8 cellular contexts compared by ENCODE assay signal in genomic region chrX:119605739-119606507, GRCh38. TPM values are rescaled to one million over a fixed set of nuclear protein-coding genes. Genes with fewer than 3 reads are reported as not detected.
A peak's percentile ranks its signal among the peaks of the same experiment; 100 is the strongest.
DNase-seq lines count a peak whose midpoint lies in the region; TF ChIP-seq lines count a peak whose summit lies in the region.

Gene NKRF (minus strand): TSS chrX:119606424.

- H3K27me3 ChIP-seq in GM23248 (replicated peaks; ENCODE audit: insufficient read depth) (no peaks in the 10 kb centered on the region), SJCRH30 (peaks cover 6% of the 10 kb centered on the region; the same call in 1 of the 2 replicates), ovary (no peaks in the 10 kb centered on the region), tibial nerve (no peaks in the 10 kb centered on the region)

- intact Hi-C loops in ovary (cut with DNase I) = no loop called here

- H3K9me2 ChIP-seq in GM23248 (ENCODE audit: insufficient read depth) = no peaks in the 10 kb centered on the region

- H3K36me3 Mint-ChIP-seq in glutamatergic neuron (ENCODE audit: unreplicated experiment) = no peaks in the 10 kb centered on the region

- H3K4me3 ChIP-seq in GM23248 = peak within 1 kb of the TSS; percentile 74
- H3K4me3 ChIP-seq in SJCRH30 = peak within 1 kb of the TSS; percentile 77
- peak within 1 kb of the TSS; percentile 43 for H3K4me3 ChIP-seq in ovary
- H3K4me3 ChIP-seq in tibial nerve = peak within 1 kb of the TSS; percentile 46 to 79 (median 68)

- no peaks in the 10 kb centered on the region for H3K4me1 Mint-ChIP-seq in glutamatergic neuron (ENCODE audit: low read depth, unreplicated experiment)

- DNase-seq in ELR (ENCODE audit: low read depth) = peak; percentile 31
- peak; percentile 92 for DNase-seq in GM23248
- peak; percentile 81 to 88 for DNase-seq in Kasumi-1 (lab: John Stamatoyannopoulos, UW)
- peak; percentile 97 to 99 for DNase-seq in SJCRH30
- DNase-seq in activated naive CD4-positive, alpha-beta T cell treated with anti-CD3 and anti-CD28 coated beads, Interleukin-2, amount 50 U/mL, for 16 hours = peak; percentile 88
- peak; percentile 88 for DNase-seq in glutamatergic neuron
- peak; percentile 91 to 95 (median 95) for DNase-seq in ovary
- DNase-seq in tibial nerve (ENCODE audit: low spot score in 2 of 2) = peak; percentile 86 to 89

- peak within 1 kb of the TSS; percentile 88 for H3K9ac ChIP-seq in GM23248

- peaks cover 10% of the 10 kb centered on the region; the same call in 1 of the 2 replicates for H3F3A ChIP-seq in GM23248 (ENCODE audit: insufficient read depth)

- peak within 1 kb of the TSS; percentile 98 for H2AFZ ChIP-seq in GM23248

- H3K4me1 ChIP-seq in GM23248 (ENCODE audit: insufficient read depth) (0 out of 2 replicates have a peak, but pooled peaks cover 6% of the 10 kb centered on the region), SJCRH30 (peaks cover 16% of the 10 kb centered on the region), ovary (ENCODE audit: insufficient read depth) (no peaks in the 10 kb centered on the region), tibial nerve (no peaks in the 10 kb centered on the region)

- TF ChIP-seq EP300 in ovary (IDR thresholded peaks at IDR 0.05) = no peak
- peak in 1 of 2 donors; percentile 95 for TF ChIP-seq EP300 in tibial nerve (IDR thresholded peaks at IDR 0.05)

- no peaks in the 10 kb centered on the region for H4K20me1 ChIP-seq in GM23248 (ENCODE audit: insufficient read depth)

- peaks cover 3% of the 10 kb centered on the region for H3K27me3 Mint-ChIP-seq in glutamatergic neuron (ENCODE audit: unreplicated experiment)

- peak within 1 kb of the TSS; percentile 86 for H3K27ac Mint-ChIP-seq in glutamatergic neuron (ENCODE audit: unreplicated experiment)

- in situ Hi-C loops in GM23248 (cut with MboI) = loop anchor here (10.0 kb wide), 1 partner anchor 129 kb away; no protein-coding TSS in a partner anchor

- H3K36me3 ChIP-seq in GM23248 (ENCODE audit: low read depth) (no peaks in the 10 kb centered on the region), SJCRH30 (peaks cover 16% of the 10 kb centered on the region), ovary (no peaks in the 10 kb centered on the region), tibial nerve (peaks cover 0 to 8% (median 0%) of the 10 kb centered on the region in 3 donors)

- TF ChIP-seq POLR2A in ovary (IDR thresholded peaks at IDR 0.05) = peak; percentile 85
- TF ChIP-seq POLR2A in tibial nerve (IDR thresholded peaks at IDR 0.05) = peak; percentile 77 to 89

- peak within 1 kb of the TSS; percentile 96 for H3K27ac ChIP-seq in GM23248
- peak within 1 kb of the TSS; percentile 64 for H3K27ac ChIP-seq in SJCRH30
- peak within 1 kb of the TSS; percentile 87 to 89 for H3K27ac ChIP-seq in ovary
- peak within 1 kb of the TSS; percentile 86 to 95 (median 90) for H3K27ac ChIP-seq in tibial nerve

- H3K9me3 ChIP-seq in GM23248 (ENCODE audit: low read depth) (no peaks in the 10 kb centered on the region), SJCRH30 (replicated peaks) (no peaks in the 10 kb centered on the region), ovary (no peaks in the 10 kb centered on the region), tibial nerve (no peaks in the 10 kb centered on the region)

- H3K4me2 ChIP-seq in GM23248 (ENCODE audit: unreplicated experiment) = peak within 1 kb of the TSS; percentile 98

- peaks cover 47% of the 10 kb centered on the region for H3K79me2 ChIP-seq in GM23248 (ENCODE audit: insufficient read depth)

- WGBS in GM23248 (ENCODE audit: low coverage in 1 of 2, low lambda C conversion rate in 2 of 2, missing lambda C conversion rate in 2 of 2), 2 experiments = 0 to 2% methylated on average over 22 to 50 of the region's 78 CpGs
- 27 to 40% (median 39%) methylated on average over 76 to 78 of the region's 78 CpGs for WGBS in ovary, 3 donors
- 1 to 47% methylated on average over 29 to 61 of the region's 78 CpGs for WGBS in tibial nerve, 2 donors

- peaks cover 1% of the 10 kb centered on the region for H3K9me3 Mint-ChIP-seq in glutamatergic neuron (ENCODE audit: unreplicated experiment)

- peak within 1 kb of the TSS; percentile 93 for H3K4me3 Mint-ChIP-seq in glutamatergic neuron (ENCODE audit: unreplicated experiment)

- TF ChIP-seq CTCF in glutamatergic neuron (IDR thresholded peaks at IDR 0.05; ENCODE audit: partially characterized antibody, unreplicated experiment) (no peak), ovary (IDR thresholded peaks at IDR 0.05) (no peak), tibial nerve (IDR thresholded peaks at IDR 0.05) (peak in 1 of 5 experiments; percentile 11)

RNA-seq across cellular contexts. Expression of gene NKRF, which starts in this region (rescaled TPM):
- 3.8 TPM in 2 replicates for total RNA-seq in GM23248 (2014; rRNA removed; shearing (Covaris generic))
- 2.5 and 3.3 TPM in 2 replicates for polyA plus RNA-seq in GM23248 (2016; fragmentation: Nextera tagmentation; extraction: Ambion mirVana)
- total RNA-seq in SJCRH30 (2014; rRNA removed; shearing (Covaris generic)) = 27.7 and 27.8 TPM in 2 replicates
- total RNA-seq in glutamatergic neuron (ENCODE audit: unreplicated experiment) = 6.8 TPM
- total RNA-seq in ovary = 10 to 100 TPM in 3 of 7 donors, 1 to 10 TPM in 4; 7.5 to 12.5 (median 9.5) TPM
- 10 to 100 TPM in 1 of 2 donors, 1 to 10 TPM in 1; 4.9 to 10.1 TPM for polyA plus RNA-seq in ovary
- 1 to 10 TPM; 4.4 to 9.0 (median 6.4) TPM for total RNA-seq in tibial nerve

Comparison
In these comparisons a context has a peak if more than half of its experiments do, and no peak if none do; other contexts are left out.
1. Peak in every context shown above with its lines: DNase-seq, H3K4me3 ChIP-seq and H3K27ac ChIP-seq.
2. DNase-seq: peak in every context shown above with its lines; median percentile 98 in SJCRH30; 95 in ovary; 92 in GM23248; 88 in activated naive CD4-positive, alpha-beta T cell treated with anti-CD3 and anti-CD28 coated beads, Interleukin-2, amount 50 U/mL, for 16 hours; 88 in glutamatergic neuron; 88 in tibial nerve; 84 in Kasumi-1; 31 in ELR.